2 cellular contexts compared by ENCODE assay signal in the genomic region with DNA sequence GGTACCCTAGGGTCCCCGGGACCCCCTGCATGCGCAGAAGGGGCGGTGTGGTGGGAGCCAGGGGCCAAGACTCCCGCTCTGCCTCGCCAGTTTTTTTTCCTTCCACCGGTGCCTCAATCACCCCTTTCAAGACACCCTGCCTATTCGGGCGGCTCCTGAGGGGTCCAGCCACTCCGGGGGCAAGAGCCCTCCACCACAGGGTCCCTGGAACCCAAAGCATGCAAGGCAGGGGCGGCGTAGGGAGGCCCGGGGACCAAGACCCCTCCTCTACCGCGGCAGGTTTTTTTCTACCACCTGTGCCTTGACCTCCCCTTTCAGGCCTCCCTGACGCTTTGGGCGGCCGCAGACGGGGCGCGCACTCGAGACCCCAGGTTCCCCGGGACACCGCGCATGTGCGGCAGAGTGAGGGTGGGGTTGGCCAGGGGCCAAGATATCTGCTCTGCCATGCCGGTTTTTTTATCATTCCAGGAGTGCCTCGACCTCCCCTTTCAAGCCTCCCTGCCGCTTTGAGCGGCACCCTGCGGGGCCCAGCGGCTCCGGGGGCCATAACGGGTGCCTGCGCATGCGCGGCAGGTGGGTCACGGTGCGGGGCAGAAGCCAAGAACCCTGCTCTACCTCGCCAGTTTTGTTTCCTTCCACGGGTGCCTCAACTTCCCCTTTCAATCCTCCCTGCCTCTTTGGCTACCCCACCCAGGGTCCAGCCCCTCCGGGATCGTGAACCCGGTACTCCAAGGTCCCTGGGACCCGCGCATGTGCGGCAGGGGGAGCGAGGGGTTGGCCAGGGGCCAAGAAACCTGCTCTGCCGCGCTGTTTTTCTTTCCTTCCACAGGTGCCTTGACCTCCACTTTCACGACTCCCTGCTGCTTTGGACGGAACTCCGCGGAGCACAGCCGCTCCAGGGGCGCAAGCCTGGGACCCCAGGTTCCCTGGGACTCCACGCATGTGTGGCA.
TF ChIP-seq lines count a peak whose summit lies in the region.

No MANE protein-coding gene starts in this region.

TF ChIP-seq in K562, 482 proteins besides CTCF, POLR2A, EP300 and RAD21 (continued from another document and continues in another):
- peak in 1 of 3 experiments; percentile 42 for TF ChIP-seq YY1 (IDR thresholded peaks at IDR 0.05; ENCODE audit: borderline replicate concordance in 1 of 3, control insufficient read depth in 1 of 3, extremely low read depth in 1 of 3, insufficient read depth in 3 of 3, insufficient read length in 1 of 3, insufficient replicate concordance in 2 of 3, low read depth in 1 of 3, low read length in 2 of 3)
- TF ChIP-seq MYC (IDR thresholded peaks at IDR 0.05; ENCODE audit: low read depth, low read length): peak; percentile 36; the same call in 1 of the 2 replicates
- TF ChIP-seq MYC (CRISPR knock-in tag; IDR thresholded peaks at IDR 0.05; ENCODE audit: borderline replicate concordance, low read depth): no peak
- TF ChIP-seq POLR2B (IDR thresholded peaks at IDR 0.05; ENCODE audit: low read depth, partially characterized antibody): peak; percentile 48
- peak; percentile 76 for TF ChIP-seq L3MBTL2 (IDR thresholded peaks at IDR 0.05)
- TF ChIP-seq, protein P1, sequence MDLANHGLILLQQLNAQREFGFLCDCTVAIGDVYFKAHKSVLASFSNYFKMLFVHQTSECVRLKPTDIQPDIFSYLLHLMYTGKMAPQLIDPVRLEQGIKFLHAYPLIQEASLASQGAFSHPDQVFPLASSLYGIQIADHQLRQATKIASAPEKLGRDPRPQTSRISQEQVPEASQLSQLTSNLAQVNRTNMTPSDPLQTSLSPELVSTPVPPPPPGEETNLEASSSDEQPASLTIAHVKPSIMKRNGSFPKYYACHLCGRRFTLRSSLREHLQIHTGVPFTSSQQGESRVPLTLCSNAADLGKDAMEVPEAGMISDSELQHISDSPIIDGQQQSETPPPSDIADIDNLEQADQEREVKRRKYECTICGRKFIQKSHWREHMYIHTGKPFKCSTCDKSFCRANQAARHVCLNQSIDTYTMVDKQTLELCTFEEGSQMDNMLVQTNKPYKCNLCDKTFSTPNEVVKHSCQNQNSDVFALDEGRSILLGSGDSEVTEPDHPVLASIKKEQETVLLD (IDR thresholded peaks at IDR 0.05): peak; percentile 95
- no peak for TF ChIP-seq ZNF586 (CRISPR knock-in tag; conservative IDR thresholded peaks at IDR 0.05)
- TF ChIP-seq KHSRP (IDR thresholded peaks at IDR 0.05): no peak
- TF ChIP-seq, protein P2, sequence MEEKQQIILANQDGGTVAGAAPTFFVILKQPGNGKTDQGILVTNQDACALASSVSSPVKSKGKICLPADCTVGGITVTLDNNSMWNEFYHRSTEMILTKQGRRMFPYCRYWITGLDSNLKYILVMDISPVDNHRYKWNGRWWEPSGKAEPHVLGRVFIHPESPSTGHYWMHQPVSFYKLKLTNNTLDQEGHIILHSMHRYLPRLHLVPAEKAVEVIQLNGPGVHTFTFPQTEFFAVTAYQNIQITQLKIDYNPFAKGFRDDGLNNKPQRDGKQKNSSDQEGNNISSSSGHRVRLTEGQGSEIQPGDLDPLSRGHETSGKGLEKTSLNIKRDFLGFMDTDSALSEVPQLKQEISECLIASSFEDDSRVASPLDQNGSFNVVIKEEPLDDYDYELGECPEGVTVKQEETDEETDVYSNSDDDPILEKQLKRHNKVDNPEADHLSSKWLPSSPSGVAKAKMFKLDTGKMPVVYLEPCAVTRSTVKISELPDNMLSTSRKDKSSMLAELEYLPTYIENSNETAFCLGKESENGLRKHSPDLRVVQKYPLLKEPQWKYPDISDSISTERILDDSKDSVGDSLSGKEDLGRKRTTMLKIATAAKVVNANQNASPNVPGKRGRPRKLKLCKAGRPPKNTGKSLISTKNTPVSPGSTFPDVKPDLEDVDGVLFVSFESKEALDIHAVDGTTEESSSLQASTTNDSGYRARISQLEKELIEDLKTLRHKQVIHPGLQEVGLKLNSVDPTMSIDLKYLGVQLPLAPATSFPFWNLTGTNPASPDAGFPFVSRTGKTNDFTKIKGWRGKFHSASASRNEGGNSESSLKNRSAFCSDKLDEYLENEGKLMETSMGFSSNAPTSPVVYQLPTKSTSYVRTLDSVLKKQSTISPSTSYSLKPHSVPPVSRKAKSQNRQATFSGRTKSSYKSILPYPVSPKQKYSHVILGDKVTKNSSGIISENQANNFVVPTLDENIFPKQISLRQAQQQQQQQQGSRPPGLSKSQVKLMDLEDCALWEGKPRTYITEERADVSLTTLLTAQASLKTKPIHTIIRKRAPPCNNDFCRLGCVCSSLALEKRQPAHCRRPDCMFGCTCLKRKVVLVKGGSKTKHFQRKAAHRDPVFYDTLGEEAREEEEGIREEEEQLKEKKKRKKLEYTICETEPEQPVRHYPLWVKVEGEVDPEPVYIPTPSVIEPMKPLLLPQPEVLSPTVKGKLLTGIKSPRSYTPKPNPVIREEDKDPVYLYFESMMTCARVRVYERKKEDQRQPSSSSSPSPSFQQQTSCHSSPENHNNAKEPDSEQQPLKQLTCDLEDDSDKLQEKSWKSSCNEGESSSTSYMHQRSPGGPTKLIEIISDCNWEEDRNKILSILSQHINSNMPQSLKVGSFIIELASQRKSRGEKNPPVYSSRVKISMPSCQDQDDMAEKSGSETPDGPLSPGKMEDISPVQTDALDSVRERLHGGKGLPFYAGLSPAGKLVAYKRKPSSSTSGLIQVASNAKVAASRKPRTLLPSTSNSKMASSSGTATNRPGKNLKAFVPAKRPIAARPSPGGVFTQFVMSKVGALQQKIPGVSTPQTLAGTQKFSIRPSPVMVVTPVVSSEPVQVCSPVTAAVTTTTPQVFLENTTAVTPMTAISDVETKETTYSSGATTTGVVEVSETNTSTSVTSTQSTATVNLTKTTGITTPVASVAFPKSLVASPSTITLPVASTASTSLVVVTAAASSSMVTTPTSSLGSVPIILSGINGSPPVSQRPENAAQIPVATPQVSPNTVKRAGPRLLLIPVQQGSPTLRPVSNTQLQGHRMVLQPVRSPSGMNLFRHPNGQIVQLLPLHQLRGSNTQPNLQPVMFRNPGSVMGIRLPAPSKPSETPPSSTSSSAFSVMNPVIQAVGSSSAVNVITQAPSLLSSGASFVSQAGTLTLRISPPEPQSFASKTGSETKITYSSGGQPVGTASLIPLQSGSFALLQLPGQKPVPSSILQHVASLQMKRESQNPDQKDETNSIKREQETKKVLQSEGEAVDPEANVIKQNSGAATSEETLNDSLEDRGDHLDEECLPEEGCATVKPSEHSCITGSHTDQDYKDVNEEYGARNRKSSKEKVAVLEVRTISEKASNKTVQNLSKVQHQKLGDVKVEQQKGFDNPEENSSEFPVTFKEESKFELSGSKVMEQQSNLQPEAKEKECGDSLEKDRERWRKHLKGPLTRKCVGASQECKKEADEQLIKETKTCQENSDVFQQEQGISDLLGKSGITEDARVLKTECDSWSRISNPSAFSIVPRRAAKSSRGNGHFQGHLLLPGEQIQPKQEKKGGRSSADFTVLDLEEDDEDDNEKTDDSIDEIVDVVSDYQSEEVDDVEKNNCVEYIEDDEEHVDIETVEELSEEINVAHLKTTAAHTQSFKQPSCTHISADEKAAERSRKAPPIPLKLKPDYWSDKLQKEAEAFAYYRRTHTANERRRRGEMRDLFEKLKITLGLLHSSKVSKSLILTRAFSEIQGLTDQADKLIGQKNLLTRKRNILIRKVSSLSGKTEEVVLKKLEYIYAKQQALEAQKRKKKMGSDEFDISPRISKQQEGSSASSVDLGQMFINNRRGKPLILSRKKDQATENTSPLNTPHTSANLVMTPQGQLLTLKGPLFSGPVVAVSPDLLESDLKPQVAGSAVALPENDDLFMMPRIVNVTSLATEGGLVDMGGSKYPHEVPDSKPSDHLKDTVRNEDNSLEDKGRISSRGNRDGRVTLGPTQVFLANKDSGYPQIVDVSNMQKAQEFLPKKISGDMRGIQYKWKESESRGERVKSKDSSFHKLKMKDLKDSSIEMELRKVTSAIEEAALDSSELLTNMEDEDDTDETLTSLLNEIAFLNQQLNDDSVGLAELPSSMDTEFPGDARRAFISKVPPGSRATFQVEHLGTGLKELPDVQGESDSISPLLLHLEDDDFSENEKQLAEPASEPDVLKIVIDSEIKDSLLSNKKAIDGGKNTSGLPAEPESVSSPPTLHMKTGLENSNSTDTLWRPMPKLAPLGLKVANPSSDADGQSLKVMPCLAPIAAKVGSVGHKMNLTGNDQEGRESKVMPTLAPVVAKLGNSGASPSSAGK (IDR thresholded peaks at IDR 0.05): peak; percentile 77

TF ChIP-seq in WTC11, 78 proteins besides CTCF, POLR2A, EP300 and RAD21 (continued from another document):
- TF ChIP-seq, protein P3, sequence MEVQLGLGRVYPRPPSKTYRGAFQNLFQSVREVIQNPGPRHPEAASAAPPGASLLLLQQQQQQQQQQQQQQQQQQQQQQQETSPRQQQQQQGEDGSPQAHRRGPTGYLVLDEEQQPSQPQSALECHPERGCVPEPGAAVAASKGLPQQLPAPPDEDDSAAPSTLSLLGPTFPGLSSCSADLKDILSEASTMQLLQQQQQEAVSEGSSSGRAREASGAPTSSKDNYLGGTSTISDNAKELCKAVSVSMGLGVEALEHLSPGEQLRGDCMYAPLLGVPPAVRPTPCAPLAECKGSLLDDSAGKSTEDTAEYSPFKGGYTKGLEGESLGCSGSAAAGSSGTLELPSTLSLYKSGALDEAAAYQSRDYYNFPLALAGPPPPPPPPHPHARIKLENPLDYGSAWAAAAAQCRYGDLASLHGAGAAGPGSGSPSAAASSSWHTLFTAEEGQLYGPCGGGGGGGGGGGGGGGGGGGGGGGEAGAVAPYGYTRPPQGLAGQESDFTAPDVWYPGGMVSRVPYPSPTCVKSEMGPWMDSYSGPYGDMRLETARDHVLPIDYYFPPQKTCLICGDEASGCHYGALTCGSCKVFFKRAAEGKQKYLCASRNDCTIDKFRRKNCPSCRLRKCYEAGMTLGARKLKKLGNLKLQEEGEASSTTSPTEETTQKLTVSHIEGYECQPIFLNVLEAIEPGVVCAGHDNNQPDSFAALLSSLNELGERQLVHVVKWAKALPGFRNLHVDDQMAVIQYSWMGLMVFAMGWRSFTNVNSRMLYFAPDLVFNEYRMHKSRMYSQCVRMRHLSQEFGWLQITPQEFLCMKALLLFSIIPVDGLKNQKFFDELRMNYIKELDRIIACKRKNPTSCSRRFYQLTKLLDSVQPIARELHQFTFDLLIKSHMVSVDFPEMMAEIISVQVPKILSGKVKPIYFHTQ (CRISPR knock-in tag; IDR thresholded peaks at IDR 0.05): no peak
